In the genomic region with DNA sequence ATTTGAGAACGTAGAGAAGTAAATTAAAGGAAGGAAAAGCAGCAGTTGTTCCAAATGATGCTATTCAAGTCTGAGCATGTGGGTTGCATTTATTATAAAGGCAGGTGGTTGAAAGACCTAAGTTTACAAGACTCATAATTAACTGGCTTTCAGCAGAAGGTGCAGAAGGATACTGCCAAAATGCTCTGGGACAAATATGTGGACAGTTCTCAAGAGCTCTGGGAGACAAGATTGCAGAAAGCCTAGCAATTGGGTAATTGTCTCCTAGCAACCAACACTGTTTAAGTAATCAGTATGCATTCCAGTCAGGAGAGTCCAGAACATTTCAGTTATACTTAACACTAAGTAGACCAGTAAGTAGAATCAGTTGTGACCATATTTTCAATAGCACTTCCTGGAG, we compare ENCODE assay signal across 1 cellular context.
TF ChIP-seq lines count a peak whose summit lies in the region.

No MANE protein-coding gene starts in this region.

TF ChIP-seq in A549, 52 proteins besides CTCF, POLR2A, EP300 and RAD21 (continued from another document):
- TF ChIP-seq ZNF302 (CRISPR knock-in tag; IDR thresholded peaks at IDR 0.05) (no peak), NPAS2 (CRISPR knock-in tag; IDR thresholded peaks at IDR 0.05; ENCODE audit: borderline replicate concordance) (no peak)
